9 cellular contexts compared by ENCODE assay signal in genomic region chr19:39407394-39407643, GRCh38. TPM values are rescaled to one million over a fixed set of nuclear protein-coding genes. Genes with fewer than 3 reads are reported as not detected.
DNase-seq lines count a peak whose midpoint lies in the region; ATAC-seq, FAIRE-seq and TF ChIP-seq lines count a peak whose summit lies in the region.
"Had no signal": no experiment of that assay in that cellular context is flagged by ENCODE, and none has a peak within 500 bp of the region (broad histone marks: within the 10 kb centered on the region; RNA-seq: fewer than 3 reads in every experiment).

No MANE protein-coding gene starts in this region.

- H3K27me3 ChIP-seq in CD8-positive, alpha-beta memory T cell (ENCODE audit: insufficient read depth, low read length, poor library complexity, severe bottlenecking) = no peaks in the 10 kb centered on the region
- H3K27me3 ChIP-seq in Peyer's patch = no peaks in the 10 kb centered on the region
- no peaks in the 10 kb centered on the region for H3K27me3 ChIP-seq in pancreas

- H3K27ac Mint-ChIP-seq in CD8-positive, alpha-beta memory T cell = peak overlapping the region; percentile 95 to 100 (median 99)

- H3K36me3 Mint-ChIP-seq in CD8-positive, alpha-beta memory T cell = peaks cover 13 to 44% (median 13%) of the 10 kb centered on the region in 3 donors

- peak overlapping the region; percentile 97 for H3K27ac ChIP-seq in CD8-positive, alpha-beta memory T cell (ENCODE audit: low read depth, low read length)
- H3K27ac ChIP-seq in Peyer's patch = peak overlapping the region; percentile 98 to 100 (median 100)
- H3K27ac ChIP-seq in pancreas = peak overlapping the region; percentile 89 to 99 (median 94)

- ATAC-seq in pancreas = no peak

- WGBS in pancreas, 2 donors = 0% methylated on average over 10 to 14 of the region's 14 CpGs

- TF ChIP-seq CTCF in Peyer's patch (IDR thresholded peaks at IDR 0.05) (no peak), pancreas (IDR thresholded peaks at IDR 0.05) (no peak)

- POLR2A ChIA-PET in CD8-positive, alpha-beta memory T cell (lab: Charles Lee) = interaction anchor here (0.5 to 4.3 kb wide), 5 partner anchors 10 to 65 kb away, joined by 3 to 96 read pairs (median 19); partner anchors contain the start of genes MED29, PAF1, RPS16 and SAMD4B

- CTCF ChIA-PET in CD8-positive, alpha-beta memory T cell (lab: Charles Lee) = interaction anchor here (0.6 to 4.2 kb wide), 5 partner anchors 10 to 285 kb away, joined by 3 to 70 read pairs (median 4); partner anchors contain the start of genes MED29 and PAF1

- H3K36me3 ChIP-seq in CD8-positive, alpha-beta memory T cell (ENCODE audit: insufficient read depth, low read length) = peaks cover 14% of the 10 kb centered on the region
- H3K36me3 ChIP-seq in Peyer's patch (peaks cover 0 to 20% (median 4%) of the 10 kb centered on the region in 3 donors), pancreas (peaks cover 0 to 5% (median 0%) of the 10 kb centered on the region in 3 donors)

- TF ChIP-seq POLR2A in Peyer's patch (IDR thresholded peaks at IDR 0.05) (no peak), erythroblast (IDR thresholded peaks at IDR 0.05; ENCODE audit: low read length) (peak; percentile 78)

- no peak for DNase-seq in CD8-positive, alpha-beta memory T cell
- DNase-seq in Peyer's patch (no peak), erythroblast (lab: John Stamatoyannopoulos, UW) (no peak), pancreas (peak in 1 of 6 donors; percentile 55), NCI-H748 (lab: John Stamatoyannopoulos, UW; ENCODE audit: unreplicated experiment) (no peak), DMS79 (lab: John Stamatoyannopoulos, UW) (no peak), GOT3 (lab: John Stamatoyannopoulos, UW) (no peak), middle frontal gyrus (ENCODE audit: extremely low spot score, low spot score) (no peak)

- no peak for FAIRE-seq in pancreas (lab: Jason Lieb, UNC)
- FAIRE-seq: TTC549 had no signal

- H3K9me3 Mint-ChIP-seq in CD8-positive, alpha-beta memory T cell = peaks cover 0 to 21% (median 10%) of the 10 kb centered on the region in 5 donors

- peaks cover 55% of the 10 kb centered on the region for H3K4me1 ChIP-seq in CD8-positive, alpha-beta memory T cell (ENCODE audit: insufficient read depth, low read length)
- H3K4me1 ChIP-seq in Peyer's patch (peaks cover 0 to 42% (median 32%) of the 10 kb centered on the region in 4 donors), pancreas (peaks cover 12 to 25% (median 15%) of the 10 kb centered on the region in 3 donors)

- intact Hi-C loops in pancreas (cut with DNase I) = no loop called here

- H3K4me3 ChIP-seq in CD8-positive, alpha-beta memory T cell (ENCODE audit: low read length) = peak overlapping the region; percentile 83
- peak overlapping the region; percentile 78 to 96 (median 92) for H3K4me3 ChIP-seq in Peyer's patch
- peak overlapping the region; percentile 70 to 96 (median 79) for H3K4me3 ChIP-seq in pancreas

- H3K4me1 Mint-ChIP-seq in CD8-positive, alpha-beta memory T cell = peaks cover 48 to 67% (median 59%) of the 10 kb centered on the region in 3 donors

- peaks cover 0 to 40% of the 10 kb centered on the region in 2 donors for H3K27me3 Mint-ChIP-seq in CD8-positive, alpha-beta memory T cell

- no peaks in the 10 kb centered on the region for H3K9me3 ChIP-seq in CD8-positive, alpha-beta memory T cell (ENCODE audit: low read length)
- H3K9me3 ChIP-seq in Peyer's patch = no peaks in the 10 kb centered on the region
- no peaks in the 10 kb centered on the region for H3K9me3 ChIP-seq in pancreas

- peak overlapping the region; percentile 89 to 96 (median 92) for H3K4me3 Mint-ChIP-seq in CD8-positive, alpha-beta memory T cell

RNA-seq across cellular contexts. Expression of gene ZFP36, which starts 0.7 kb away (rescaled TPM):
- total RNA-seq in CD8-positive, alpha-beta memory T cell = 10 to 100 TPM; 32.8 to 36.4 TPM
- polyA plus RNA-seq in CD8-positive, alpha-beta memory T cell = 355 TPM
- 100 to 1,000 TPM; 183 to 682 (median 309) TPM for total RNA-seq in Peyer's patch
- 10 to 100 TPM; 20.2 to 45.6 (median 31.9) TPM for total RNA-seq in pancreas
- 100 to 1,000 TPM; 104 to 151 TPM for polyA plus RNA-seq in pancreas

RNA-seq across cellular contexts. Expression of gene PLEKHG2, which starts 5.2 kb away (rescaled TPM):
- 10 to 100 TPM; 35.2 to 36.4 TPM for total RNA-seq in CD8-positive, alpha-beta memory T cell
- polyA plus RNA-seq in CD8-positive, alpha-beta memory T cell = 4.0 TPM
- total RNA-seq in Peyer's patch (10 to 100 TPM in 3 of 4 donors, 1 to 10 TPM in 1; 7.7 to 42.1 (median 16.1) TPM), pancreas (10 to 100 TPM in 1 of 6 donors, 1 to 10 TPM in 5; 3.1 to 15.0 (median 7.8) TPM)
- 10 to 100 TPM in 1 of 2 donors, 1 to 10 TPM in 1; 6.8 to 12.8 TPM for polyA plus RNA-seq in pancreas

RNA-seq across cellular contexts. Expression of gene MED29, which starts 16.1 kb away (rescaled TPM):
- 10 to 100 TPM; 39.3 to 39.6 TPM for total RNA-seq in CD8-positive, alpha-beta memory T cell
- 56.8 TPM for polyA plus RNA-seq in CD8-positive, alpha-beta memory T cell
- total RNA-seq in Peyer's patch (10 to 100 TPM; 25.4 to 52.8 (median 41.0) TPM), pancreas (10 to 100 TPM; 15.2 to 23.9 (median 17.5) TPM)
- 10 to 100 TPM; 13.2 to 21.0 TPM for polyA plus RNA-seq in pancreas

RNA-seq across cellular contexts. Expression of gene PAF1, which starts 16.4 kb away (rescaled TPM):
- 10 to 100 TPM; 44.6 to 46.9 TPM for total RNA-seq in CD8-positive, alpha-beta memory T cell
- 50.2 TPM for polyA plus RNA-seq in CD8-positive, alpha-beta memory T cell
- 10 to 100 TPM; 22.2 to 47.3 (median 37.7) TPM for total RNA-seq in Peyer's patch
- 10 to 100 TPM; 11.3 to 17.7 (median 14.6) TPM for total RNA-seq in pancreas
- polyA plus RNA-seq in pancreas = 10 to 100 TPM; 28.1 to 41.1 TPM

RNA-seq across cellular contexts. Expression of gene RPS16, which starts 28.4 kb away (rescaled TPM):
- total RNA-seq in CD8-positive, alpha-beta memory T cell = 1,000 to 10,000 TPM; 2,654 to 2,668 TPM
- polyA plus RNA-seq in CD8-positive, alpha-beta memory T cell = 1,795 TPM
- total RNA-seq in Peyer's patch = 1,000 to 10,000 TPM in 1 of 4 donors, 100 to 1,000 TPM in 3; 443 to 1,406 (median 686) TPM
- total RNA-seq in pancreas = 1,000 to 10,000 TPM in 5 of 6 donors, 100 to 1,000 TPM in 1; 920 to 1,759 (median 1,167) TPM
- 1,000 to 10,000 TPM; 1,276 to 1,384 TPM for polyA plus RNA-seq in pancreas
